27 cellular contexts compared by ENCODE assay signal in the genomic region with DNA sequence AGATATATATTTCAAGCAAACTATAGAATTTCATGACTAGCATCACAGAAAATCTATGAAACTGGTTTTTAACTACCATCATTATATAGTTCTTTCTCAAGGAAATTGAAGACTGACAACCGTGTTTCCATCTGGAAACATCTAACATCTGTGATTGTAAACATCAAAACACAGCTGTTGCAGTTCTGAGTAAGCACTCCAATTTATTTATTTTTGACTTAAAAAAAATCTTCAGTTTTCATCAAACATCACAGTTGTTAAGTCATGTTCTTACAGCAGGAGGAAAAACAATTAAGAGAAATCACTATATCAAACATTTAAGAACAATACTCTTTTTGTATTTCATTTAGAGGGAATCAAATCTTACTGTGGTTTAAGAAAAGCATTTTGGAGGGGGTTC.
DNase-seq lines count a peak whose midpoint lies in the region; ATAC-seq, FAIRE-seq and TF ChIP-seq lines count a peak whose summit lies in the region.
"Had no signal": no experiment of that assay in that cellular context is flagged by ENCODE, and none has a peak within 500 bp of the region (broad histone marks: within the 10 kb centered on the region; RNA-seq: fewer than 3 reads in every experiment).

No MANE protein-coding gene starts in this region.

- H3K4me1 ChIP-seq in Karpas-422 (ENCODE audit: low read length) (peaks cover 10% of the 10 kb centered on the region), SJCRH30 (peaks cover 19% of the 10 kb centered on the region), tibial nerve (peaks cover 0 to 8% (median 0%) of the 10 kb centered on the region in 4 donors)

- H2AFZ ChIP-seq in Karpas-422 (ENCODE audit: low read length), result 0 out of 2 replicates have a peak overlapping the region, but pooled peaks have one; percentile 18

- H3K36me3 Mint-ChIP-seq in activated T-helper 17 cell treated with anti-CD3 and anti-CD28 coated beads, Interleukin-2, amount 50 U/mL, for 72 hours (ENCODE audit: low read depth), result no peaks in the 10 kb centered on the region
- no peaks in the 10 kb centered on the region for H3K36me3 Mint-ChIP-seq in natural killer cell
- H3K36me3 Mint-ChIP-seq: CD14-positive monocyte; CD4-positive, alpha-beta memory T cell; CD4-positive, CD25-positive, alpha-beta regulatory T cell had no signal

- H3K36me3 ChIP-seq in Karpas-422 (ENCODE audit: insufficient read depth, low read length), result no peaks in the 10 kb centered on the region
- no peaks in the 10 kb centered on the region for H3K36me3 ChIP-seq in SJCRH30
- H3K36me3 ChIP-seq in tibial nerve, result no peaks in the 10 kb centered on the region
- H3K36me3 ChIP-seq: BE2C, BLaER1 had no signal

- TF ChIP-seq CTCF in tibial nerve (IDR thresholded peaks at IDR 0.05) (no peak), natural killer cell (IDR thresholded peaks at IDR 0.05) (no peak)

- no peaks in the 10 kb centered on the region for H3K9me2 ChIP-seq in Karpas-422 (replicated peaks; ENCODE audit: insufficient read depth, low read length)

- intact Hi-C loops in natural killer cell (cut with micrococcal nuclease), result no loop called here

- H3K4me3 ChIP-seq in Karpas-422 (ENCODE audit: low read length) (no peak overlapping the region), SJCRH30 (no peak overlapping the region), tibial nerve (no peak overlapping the region)
- H3K4me3 ChIP-seq: BLaER1, GM12878 had no signal

- no peak overlapping the region for H3K4me3 Mint-ChIP-seq in activated T-helper 17 cell treated with anti-CD3 and anti-CD28 coated beads, Interleukin-2, amount 50 U/mL, for 72 hours
- no peak overlapping the region for H3K4me3 Mint-ChIP-seq in natural killer cell
- H3K4me3 Mint-ChIP-seq: CD14-positive monocyte; CD4-positive, alpha-beta memory T cell; CD4-positive, CD25-positive, alpha-beta regulatory T cell; CD8-positive, alpha-beta memory T cell had no signal

- H3K4me1 Mint-ChIP-seq in activated T-helper 17 cell treated with anti-CD3 and anti-CD28 coated beads, Interleukin-2, amount 50 U/mL, for 72 hours, result no peaks in the 10 kb centered on the region
- no peaks in the 10 kb centered on the region for H3K4me1 Mint-ChIP-seq in natural killer cell
- H3K4me1 Mint-ChIP-seq: CD14-positive monocyte; CD4-positive, alpha-beta memory T cell; CD4-positive, CD25-positive, alpha-beta regulatory T cell; CD8-positive, alpha-beta memory T cell had no signal

- H3K27me3 ChIP-seq in Karpas-422 (ENCODE audit: low read length) (no peaks in the 10 kb centered on the region), SJCRH30 (no peaks in the 10 kb centered on the region), tibial nerve (no peaks in the 10 kb centered on the region)
- H3K27me3 ChIP-seq: BE2C, BLaER1 had no signal

- peak; percentile 93 for FAIRE-seq in endometrium (lab: Jason Lieb, UNC)
- FAIRE-seq: GM12878, GM12892, GM18507 had no signal

- H3K79me2 ChIP-seq in Karpas-422 (ENCODE audit: low read length), result no peaks in the 10 kb centered on the region

- no peak for TF ChIP-seq POLR2A in tibial nerve (IDR thresholded peaks at IDR 0.05)

- no peak overlapping the region for H3K27ac Mint-ChIP-seq in activated T-helper 17 cell treated with anti-CD3 and anti-CD28 coated beads, Interleukin-2, amount 50 U/mL, for 72 hours
- H3K27ac Mint-ChIP-seq in natural killer cell, result no peak overlapping the region
- H3K27ac Mint-ChIP-seq: CD14-positive monocyte; CD4-positive, alpha-beta memory T cell; CD4-positive, CD25-positive, alpha-beta regulatory T cell; CD8-positive, alpha-beta memory T cell had no signal

- H3K9me3 Mint-ChIP-seq in activated T-helper 17 cell treated with anti-CD3 and anti-CD28 coated beads, Interleukin-2, amount 50 U/mL, for 72 hours, result peaks cover 5% of the 10 kb centered on the region
- peaks cover 2 to 6% of the 10 kb centered on the region in 2 donors for H3K9me3 Mint-ChIP-seq in natural killer cell

- WGBS in tibial nerve, 2 donors, result 40 to 41% methylated on average over 1 of the region's 1 CpG

- H3K27me3 Mint-ChIP-seq in activated T-helper 17 cell treated with anti-CD3 and anti-CD28 coated beads, Interleukin-2, amount 50 U/mL, for 72 hours, result no peaks in the 10 kb centered on the region
- no peaks in the 10 kb centered on the region for H3K27me3 Mint-ChIP-seq in natural killer cell (ENCODE audit: low read depth in 2 of 2)
- H3K27me3 Mint-ChIP-seq: CD4-positive, alpha-beta memory T cell; CD4-positive, CD25-positive, alpha-beta regulatory T cell; CD8-positive, alpha-beta memory T cell had no signal

- TF ChIP-seq EP300 in tibial nerve (IDR thresholded peaks at IDR 0.05), result no peak

- H4K20me1 ChIP-seq in Karpas-422 (ENCODE audit: insufficient read depth, low read depth, low read length), result no peaks in the 10 kb centered on the region
- H4K20me1 ChIP-seq: BLaER1 had no signal

- no peak overlapping the region for H3K9ac ChIP-seq in Karpas-422 (ENCODE audit: low read length)
- H3K9ac ChIP-seq: BLaER1 had no signal

- ATAC-seq in activated T-helper 17 cell treated with anti-CD3 and anti-CD28 coated beads, Interleukin-2, amount 50 U/mL, for 72 hours (replicated peaks), result no peak
- no peak for ATAC-seq in natural killer cell

- no peak overlapping the region for H3K27ac ChIP-seq in Karpas-422 (ENCODE audit: low read length)
- peak overlapping the region; percentile 45 for H3K27ac ChIP-seq in SJCRH30
- no peak overlapping the region for H3K27ac ChIP-seq in tibial nerve
- H3K27ac ChIP-seq: BLaER1 had no signal

- H3K9me3 ChIP-seq in Karpas-422 (ENCODE audit: low read length) (no peaks in the 10 kb centered on the region), SJCRH30 (replicated peaks) (no peaks in the 10 kb centered on the region), tibial nerve (no peaks in the 10 kb centered on the region)
- H3K9me3 ChIP-seq: BE2C, BLaER1 had no signal

- DNase-seq in DMS53 treated with DMSO at 0.1 percent for 48 hours (lab: John Stamatoyannopoulos, UW; ENCODE audit: unreplicated experiment), result peak; percentile 7
- no peak for DNase-seq in Karpas-422
- peak in 1 of 2 experiments; percentile 56 for DNase-seq in SJCRH30
- DNase-seq in tibial nerve (ENCODE audit: low spot score in 2 of 2), result no peak
- no peak for DNase-seq in activated gamma-delta T cell treated with Interleukin-2 at 50 U/mL for 16 hours
- no peak for DNase-seq in natural killer cell
- DNase-seq: 8988T; ACHN; BE2C; C1 segment of cervical spinal cord; CD4-positive, alpha-beta memory T cell; CD4-positive, CD25-positive, alpha-beta regulatory T cell; CD8-positive, alpha-beta memory T cell; COR-L47; DMS 273 treated with DMSO at 0.1 percent for 48 hours; DMS153; DMS79; DND-41; EL; GDM1 had no signal

- H3K4me2 ChIP-seq in Karpas-422 (ENCODE audit: low read depth, low read length, poor library complexity, severe bottlenecking), result no peak overlapping the region
- H3K4me2 ChIP-seq: BLaER1 had no signal
